In genomic region chr3:193240436-193240849, GRCh38 we compare ENCODE assay signal across 9 cellular contexts. TPM values are rescaled to one million over a fixed set of nuclear protein-coding genes. Genes with fewer than 3 reads are reported as not detected.
DNase-seq lines count a peak whose midpoint lies in the region; ATAC-seq and TF ChIP-seq lines count a peak whose summit lies in the region.
"Had no signal": no experiment of that assay in that cellular context is flagged by ENCODE, and none has a peak within 500 bp of the region (broad histone marks: within the 10 kb centered on the region; RNA-seq: fewer than 3 reads in every experiment).

No MANE protein-coding gene starts in this region.

- DNase-seq in activated CD4-positive, alpha-beta T cell treated with anti-CD3 and anti-CD28 coated beads, Interleukin-2, amount 10 ng/mL, durations not matched to agents 24 days and 14 days: no peak
- DNase-seq in activated CD4-positive, alpha-beta T cell treated with anti-CD3 and anti-CD28 coated beads, Interleukin-2, amount 10 ng/mL, durations not matched to agents 7 days and 5 days: no peak
- no peak for DNase-seq in brain microvascular endothelial cell
- DNase-seq in kidney epithelial cell (ENCODE audit: low read depth): no peak
- no peak for DNase-seq in tibial nerve (ENCODE audit: low spot score in 2 of 2)
- no peak for DNase-seq in HT-29 (ENCODE audit: low spot score)
- DNase-seq in posterior cingulate gyrus: no peak
- DNase-seq: CD4-positive, alpha-beta T cell had no signal

- H3K4me1 ChIP-seq in tibial nerve: peaks cover 0 to 16% (median 0%) of the 10 kb centered on the region in 4 donors

- POLR2A ChIA-PET in activated CD4-positive, alpha-beta T cell treated with anti-CD3 and anti-CD28 coated beads, Interleukin-2, amount 10 ng/mL, durations not matched to agents 7 days and 5 days (lab: Charles Lee): no interaction called here

- 1 to 7% methylated on average over 8 to 9 of the region's 9 CpGs for WGBS in tibial nerve, 2 donors

- TF ChIP-seq EP300 in tibial nerve (IDR thresholded peaks at IDR 0.05): no peak

- H3K27ac ChIP-seq in brain microvascular endothelial cell: no peak overlapping the region
- peak overlapping the region in 1 of 4 donors; percentile 55 for H3K27ac ChIP-seq in tibial nerve

- no peak overlapping the region for H3K27ac Mint-ChIP-seq in activated CD4-positive, alpha-beta T cell treated with anti-CD3 and anti-CD28 coated beads, Interleukin-2, amount 10 ng/mL, durations not matched to agents 24 days and 14 days
- no peak overlapping the region for H3K27ac Mint-ChIP-seq in activated CD4-positive, alpha-beta T cell treated with anti-CD3 and anti-CD28 coated beads, Interleukin-2, amount 10 ng/mL, durations not matched to agents 7 days and 5 days
- H3K27ac Mint-ChIP-seq: CD4-positive, alpha-beta T cell had no signal

- ATAC-seq in GM18502 (IDR thresholded peaks at IDR 0.05; ENCODE audit: poor library complexity, unreplicated experiment): no peak

- intact Hi-C loops in activated CD4-positive, alpha-beta T cell treated with anti-CD3 and anti-CD28 coated beads, Interleukin-2, amount 10 ng/mL, durations not matched to agents 24 days and 14 days (cut with micrococcal nuclease): no loop called here
- intact Hi-C loops in posterior cingulate gyrus (cut with DNase I): no loop called here

- no peaks in the 10 kb centered on the region for H3K27me3 ChIP-seq in brain microvascular endothelial cell (replicated peaks)
- no peaks in the 10 kb centered on the region for H3K27me3 ChIP-seq in kidney epithelial cell (ENCODE audit: control insufficient read depth, insufficient read depth, low read length)
- no peaks in the 10 kb centered on the region for H3K27me3 ChIP-seq in tibial nerve

- H3K9me3 Mint-ChIP-seq in activated CD4-positive, alpha-beta T cell treated with anti-CD3 and anti-CD28 coated beads, Interleukin-2, amount 10 ng/mL, durations not matched to agents 24 days and 14 days: peaks cover 4% of the 10 kb centered on the region
- no peaks in the 10 kb centered on the region for H3K9me3 Mint-ChIP-seq in activated CD4-positive, alpha-beta T cell treated with anti-CD3 and anti-CD28 coated beads, Interleukin-2, amount 10 ng/mL, durations not matched to agents 7 days and 5 days

- CTCF ChIA-PET in activated CD4-positive, alpha-beta T cell treated with anti-CD3 and anti-CD28 coated beads, Interleukin-2, amount 10 ng/mL, durations not matched to agents 7 days and 5 days (lab: Charles Lee): no interaction called here

- no peaks in the 10 kb centered on the region for H3K9me3 ChIP-seq in tibial nerve

- in situ Hi-C loops in brain microvascular endothelial cell (cut with HindIII; ENCODE audit: low pct_ligation_motif_present, low sequenced_read_pairs): no loop called here

- peak overlapping the region; percentile 61 for H3K4me3 ChIP-seq in brain microvascular endothelial cell (ENCODE audit: low read depth, low read length)
- H3K4me3 ChIP-seq in kidney epithelial cell (ENCODE audit: low read depth, low read length): peak overlapping the region; percentile 51
- peak overlapping the region; percentile 18 to 59 (median 38) for H3K4me3 ChIP-seq in tibial nerve

- no peak for TF ChIP-seq POLR2A in tibial nerve (IDR thresholded peaks at IDR 0.05)

- H3K4me3 Mint-ChIP-seq in activated CD4-positive, alpha-beta T cell treated with anti-CD3 and anti-CD28 coated beads, Interleukin-2, amount 10 ng/mL, durations not matched to agents 24 days and 14 days: peak overlapping the region; percentile 61
- no peak overlapping the region for H3K4me3 Mint-ChIP-seq in activated CD4-positive, alpha-beta T cell treated with anti-CD3 and anti-CD28 coated beads, Interleukin-2, amount 10 ng/mL, durations not matched to agents 7 days and 5 days
- H3K4me3 Mint-ChIP-seq: CD4-positive, alpha-beta T cell had no signal

- H3K36me3 ChIP-seq in brain microvascular endothelial cell (replicated peaks) (no peaks in the 10 kb centered on the region), kidney epithelial cell (ENCODE audit: control insufficient read depth, insufficient read depth, low read length) (no peaks in the 10 kb centered on the region), tibial nerve (no peaks in the 10 kb centered on the region)

- peaks cover 39% of the 10 kb centered on the region for H3K27me3 Mint-ChIP-seq in activated CD4-positive, alpha-beta T cell treated with anti-CD3 and anti-CD28 coated beads, Interleukin-2, amount 10 ng/mL, durations not matched to agents 24 days and 14 days
- peaks cover 41% of the 10 kb centered on the region for H3K27me3 Mint-ChIP-seq in activated CD4-positive, alpha-beta T cell treated with anti-CD3 and anti-CD28 coated beads, Interleukin-2, amount 10 ng/mL, durations not matched to agents 7 days and 5 days

- H3K4me1 Mint-ChIP-seq in activated CD4-positive, alpha-beta T cell treated with anti-CD3 and anti-CD28 coated beads, Interleukin-2, amount 10 ng/mL, durations not matched to agents 24 days and 14 days: no peaks in the 10 kb centered on the region
- no peaks in the 10 kb centered on the region for H3K4me1 Mint-ChIP-seq in activated CD4-positive, alpha-beta T cell treated with anti-CD3 and anti-CD28 coated beads, Interleukin-2, amount 10 ng/mL, durations not matched to agents 7 days and 5 days

- no peak for TF ChIP-seq CTCF in brain microvascular endothelial cell (IDR thresholded peaks at IDR 0.05; ENCODE audit: low read depth, low read length, missing control alignments)
- TF ChIP-seq CTCF in kidney epithelial cell (IDR thresholded peaks at IDR 0.05; ENCODE audit: insufficient read depth, low read length, poor library complexity, severe bottlenecking): no peak
- no peak for TF ChIP-seq CTCF in tibial nerve (IDR thresholded peaks at IDR 0.05)

- H3K36me3 Mint-ChIP-seq in activated CD4-positive, alpha-beta T cell treated with anti-CD3 and anti-CD28 coated beads, Interleukin-2, amount 10 ng/mL, durations not matched to agents 24 days and 14 days (ENCODE audit: low read depth): no peaks in the 10 kb centered on the region
- no peaks in the 10 kb centered on the region for H3K36me3 Mint-ChIP-seq in activated CD4-positive, alpha-beta T cell treated with anti-CD3 and anti-CD28 coated beads, Interleukin-2, amount 10 ng/mL, durations not matched to agents 7 days and 5 days (ENCODE audit: low read depth)

RNA-seq across cellular contexts. Expression of gene PLAAT1, which starts 0.6 kb away (rescaled TPM):
- not detected in 2 replicates for total RNA-seq in activated CD4-positive, alpha-beta T cell treated with anti-CD3 and anti-CD28 coated beads, Interleukin-2, amount 10 ng/mL, durations not matched to agents 24 days and 14 days
- total RNA-seq in activated CD4-positive, alpha-beta T cell treated with anti-CD3 and anti-CD28 coated beads, Interleukin-2, amount 10 ng/mL, durations not matched to agents 7 days and 5 days: not detected
- total RNA-seq in kidney epithelial cell (1.3 and 8.4 TPM in 2 replicates), tibial nerve (under 1 TPM in 1 of 4 donors, not detected in 3; 0.84 TPM)
- 0.51 TPM in 1 of 2 replicates, not detected in the other for total RNA-seq in HT-29 (2014; rRNA removed; shearing (Covaris generic))
- total RNA-seq: CD4-positive, alpha-beta T cell had no signal
